ENCODE assay signal across 8 cellular contexts in the genomic region with DNA sequence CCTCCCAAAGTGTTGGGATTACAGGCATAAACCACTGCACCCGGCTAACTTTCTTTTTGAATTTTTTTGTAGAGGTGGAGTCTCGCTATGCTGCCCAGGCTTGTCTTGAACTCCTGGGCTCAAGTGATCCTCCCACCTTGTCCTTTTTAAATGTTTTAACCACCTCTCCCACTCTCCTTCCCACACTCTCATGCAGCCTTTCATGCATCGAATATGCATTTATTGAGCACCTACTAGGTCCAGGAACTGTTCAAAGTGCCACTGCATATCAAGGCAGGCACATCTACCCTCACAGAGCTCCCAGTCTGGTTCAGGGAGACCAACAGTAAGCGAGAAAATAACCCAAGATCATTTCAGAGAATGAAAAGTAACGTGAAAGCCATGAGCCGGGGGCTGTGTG. TPM values are rescaled to one million over a fixed set of nuclear protein-coding genes. Genes with fewer than 3 reads are reported as not detected.
A peak's percentile ranks its signal among the peaks of the same experiment; 100 is the strongest.
DNase-seq lines count a peak whose midpoint lies in the region; ATAC-seq and TF ChIP-seq lines count a peak whose summit lies in the region.

No MANE protein-coding gene starts in this region.

- H3K9ac ChIP-seq in skeletal muscle satellite cell (ENCODE audit: low read depth, low read length), result peak overlapping the region; percentile 90

- TF ChIP-seq CTCF in GM12875 (IDR thresholded peaks at IDR 0.05; ENCODE audit: borderline replicate concordance, insufficient read depth, low read depth, low read length) (no peak), WI38 (IDR thresholded peaks at IDR 0.05; ENCODE audit: low read depth, low read length) (no peak), fibroblast of the aortic adventitia (IDR thresholded peaks at IDR 0.05; ENCODE audit: insufficient read depth, low read length) (no peak)

- H3K4me1 ChIP-seq in skeletal muscle satellite cell (ENCODE audit: control insufficient read depth, insufficient read depth, low read length), result peaks cover 3% of the 10 kb centered on the region

- peak overlapping the region; percentile 88 for H3K4me2 ChIP-seq in skeletal muscle satellite cell (ENCODE audit: low read length)

- ATAC-seq in left lobe of liver (no peak), HG03571 (IDR thresholded peaks at IDR 0.05; ENCODE audit: unreplicated experiment) (no peak), HG02759 (IDR thresholded peaks at IDR 0.05; ENCODE audit: unreplicated experiment) (no peak)

- H3K4me3 ChIP-seq in GM12875 (ENCODE audit: low read depth, low read length) (peak overlapping the region; percentile 67), WI38 (ENCODE audit: low read depth, low read length) (peak overlapping the region; percentile 91), fibroblast of the aortic adventitia (ENCODE audit: low read depth, low read length) (peak overlapping the region; percentile 91), skeletal muscle satellite cell (ENCODE audit: low read length) (peak overlapping the region; percentile 81)

- H3K9me3 ChIP-seq in skeletal muscle satellite cell (replicated peaks; ENCODE audit: low read length), result no peaks in the 10 kb centered on the region

- DNase-seq in fibroblast of the aortic adventitia (ENCODE audit: low read depth) (no peak), left lobe of liver (ENCODE audit: low spot score) (no peak), A172 (ENCODE audit: low spot score) (no peak)

- no peaks in the 10 kb centered on the region for H3K27me3 ChIP-seq in skeletal muscle satellite cell (ENCODE audit: control insufficient read depth, insufficient read depth, low read length)

- peaks cover 3% of the 10 kb centered on the region for H3K36me3 ChIP-seq in skeletal muscle satellite cell (ENCODE audit: insufficient read depth, low read length)

RNA-seq across cellular contexts. Expression of gene TICAM1, which starts 1.2 kb away (rescaled TPM):
- total RNA-seq in fibroblast of the aortic adventitia (ENCODE audit: low replicate concordance), result 0.65 and 3.2 TPM in 2 replicates
- 3.7 and 4.1 TPM in 2 replicates for total RNA-seq in skeletal muscle satellite cell (2012; rRNA removed)
- total RNA-seq in left lobe of liver, result 11.1 TPM
- total RNA-seq in A172 (2014; rRNA removed; shearing (Covaris generic)), result 1.4 and 2.9 TPM in 2 replicates

RNA-seq across cellular contexts. Expression of gene PLIN3, which starts 37.1 kb away (rescaled TPM):
- 88.1 and 227 TPM in 2 replicates for total RNA-seq in fibroblast of the aortic adventitia (ENCODE audit: low replicate concordance)
- 342 and 422 TPM in 2 replicates for total RNA-seq in skeletal muscle satellite cell (2012; rRNA removed)
- 12.0 TPM for total RNA-seq in left lobe of liver
- total RNA-seq in A172 (2014; rRNA removed; shearing (Covaris generic)), result 175 and 198 TPM in 2 replicates

RNA-seq across cellular contexts. Expression of gene FEM1A, which starts 38.8 kb away (rescaled TPM):
- 5.8 and 8.8 TPM in 2 replicates for total RNA-seq in fibroblast of the aortic adventitia (ENCODE audit: low replicate concordance)
- total RNA-seq in skeletal muscle satellite cell (2012; rRNA removed), result 10.4 and 12.5 TPM in 2 replicates
- 6.2 TPM for total RNA-seq in left lobe of liver
- 10.7 and 11.6 TPM in 2 replicates for total RNA-seq in A172 (2014; rRNA removed; shearing (Covaris generic))
